10 cellular contexts compared by ENCODE assay signal in genomic region chr6:152271681-152272464, GRCh38.
DNase-seq lines count a peak whose midpoint lies in the region; TF ChIP-seq lines count a peak whose summit lies in the region.
"Had no signal": no experiment of that assay in that cellular context is flagged by ENCODE, and none has a peak within 500 bp of the region (broad histone marks: within the 10 kb centered on the region; RNA-seq: fewer than 3 reads in every experiment).

No MANE protein-coding gene starts in this region.

- POLR2A ChIA-PET in activated CD4-positive, alpha-beta T cell treated with anti-CD3 and anti-CD28 coated beads, Interleukin-2, amount 10 ng/mL, durations not matched to agents 7 days and 5 days (lab: Charles Lee) = interaction anchor here (0.6 kb wide), 1 partner anchor 26 kb away, joined by 4 read pairs; no protein-coding TSS in a partner anchor

- peaks cover 35% of the 10 kb centered on the region for H3K36me3 Mint-ChIP-seq in activated T-cell treated with anti-CD3 and anti-CD28 coated beads, Interleukin-2, amount 50 U/mL, for 24 hours (ENCODE audit: low read depth)
- H3K36me3 Mint-ChIP-seq in activated CD4-positive, alpha-beta T cell treated with anti-CD3 and anti-CD28 coated beads, Interleukin-2, amount 10 ng/mL, durations not matched to agents 7 days and 5 days (ENCODE audit: low read depth) = peaks cover 27% of the 10 kb centered on the region

- no peaks in the 10 kb centered on the region for H3K27me3 Mint-ChIP-seq in activated T-cell treated with anti-CD3 and anti-CD28 coated beads, Interleukin-2, amount 50 U/mL, for 24 hours
- H3K27me3 Mint-ChIP-seq in activated CD4-positive, alpha-beta T cell treated with anti-CD3 and anti-CD28 coated beads, Interleukin-2, amount 10 ng/mL, durations not matched to agents 7 days and 5 days = no peaks in the 10 kb centered on the region
- H3K27me3 Mint-ChIP-seq: naive B cell had no signal

- peaks cover 10% of the 10 kb centered on the region for H3K4me1 Mint-ChIP-seq in activated T-cell treated with anti-CD3 and anti-CD28 coated beads, Interleukin-2, amount 50 U/mL, for 24 hours (ENCODE audit: low read depth)
- peaks cover 14% of the 10 kb centered on the region for H3K4me1 Mint-ChIP-seq in activated CD4-positive, alpha-beta T cell treated with anti-CD3 and anti-CD28 coated beads, Interleukin-2, amount 10 ng/mL, durations not matched to agents 7 days and 5 days
- H3K4me1 Mint-ChIP-seq: naive B cell had no signal

- no peaks in the 10 kb centered on the region for H3K9me3 Mint-ChIP-seq in activated T-cell treated with anti-CD3 and anti-CD28 coated beads, Interleukin-2, amount 50 U/mL, for 24 hours
- no peaks in the 10 kb centered on the region for H3K9me3 Mint-ChIP-seq in activated CD4-positive, alpha-beta T cell treated with anti-CD3 and anti-CD28 coated beads, Interleukin-2, amount 10 ng/mL, durations not matched to agents 7 days and 5 days
- H3K9me3 Mint-ChIP-seq: naive B cell had no signal

- no peak for TF ChIP-seq CTCF in fibroblast of pulmonary artery (IDR thresholded peaks at IDR 0.05; ENCODE audit: low read length, missing control alignments)

- H3K4me1 ChIP-seq in Karpas-422 (ENCODE audit: low read length) = peaks cover 25% of the 10 kb centered on the region
- peaks cover 14% of the 10 kb centered on the region for H3K4me1 ChIP-seq in stomach smooth muscle (ENCODE audit: control insufficient read depth, insufficient read depth, low read length)

- H3K27ac Mint-ChIP-seq in activated T-cell treated with anti-CD3 and anti-CD28 coated beads, Interleukin-2, amount 50 U/mL, for 24 hours = peak overlapping the region; percentile 17
- H3K27ac Mint-ChIP-seq in activated CD4-positive, alpha-beta T cell treated with anti-CD3 and anti-CD28 coated beads, Interleukin-2, amount 10 ng/mL, durations not matched to agents 7 days and 5 days = no peak overlapping the region

- no peak overlapping the region for H3K9ac ChIP-seq in Karpas-422 (ENCODE audit: low read length)
- no peak overlapping the region for H3K9ac ChIP-seq in stomach smooth muscle (ENCODE audit: low read length in 2 of 2)

- H3K9me3 ChIP-seq in Karpas-422 (ENCODE audit: low read length) (no peaks in the 10 kb centered on the region), stomach smooth muscle (ENCODE audit: control insufficient read depth in 2 of 2, low read length in 2 of 2) (no peaks in the 10 kb centered on the region)

- H4K20me1 ChIP-seq in Karpas-422 (ENCODE audit: insufficient read depth, low read depth, low read length) = no peaks in the 10 kb centered on the region

- H3K4me3 ChIP-seq in Karpas-422 (ENCODE audit: low read length) (no peak overlapping the region), fibroblast of pulmonary artery (replicated peaks; ENCODE audit: low read depth, low read length) (no peak overlapping the region), stomach smooth muscle (ENCODE audit: low read length in 2 of 2) (peak overlapping the region in 1 of 2 donors; percentile 40)

- H3K4me2 ChIP-seq in Karpas-422 (ENCODE audit: low read depth, low read length, poor library complexity, severe bottlenecking) = no peak overlapping the region

- no peak for DNase-seq in activated T-cell treated with anti-CD3 and anti-CD28 coated beads, Interleukin-2, amount 50 U/mL, for 24 hours
- no peak for DNase-seq in activated T-cell treated with anti-CD3 and anti-CD28 coated beads, Interleukin-2, amount 50 U/mL, for 1 hour
- DNase-seq in Karpas-422 (no peak), fibroblast of pulmonary artery (ENCODE audit: low read depth) (peak; percentile 57), NCI-H2196 (lab: John Stamatoyannopoulos, UW; ENCODE audit: unreplicated experiment) (no peak), GM19240 (ENCODE audit: insufficient read length, low spot score) (no peak)
- no peak for DNase-seq in activated CD4-positive, alpha-beta T cell treated with anti-CD3 and anti-CD28 coated beads, Interleukin-2, amount 10 ng/mL, durations not matched to agents 7 days and 5 days
- DNase-seq: naive B cell had no signal

- H3K36me3 ChIP-seq in Karpas-422 (ENCODE audit: insufficient read depth, low read length) (peaks cover 44% of the 10 kb centered on the region), stomach smooth muscle (ENCODE audit: control insufficient read depth in 2 of 2, insufficient read depth in 2 of 2, low read length in 2 of 2) (peaks cover 18 to 28% of the 10 kb centered on the region in 2 donors)

- no peaks in the 10 kb centered on the region for H3K9me2 ChIP-seq in Karpas-422 (replicated peaks; ENCODE audit: insufficient read depth, low read length)

- CTCF ChIA-PET in activated CD4-positive, alpha-beta T cell treated with anti-CD3 and anti-CD28 coated beads, Interleukin-2, amount 10 ng/mL, durations not matched to agents 7 days and 5 days (lab: Charles Lee) = no interaction called here

- no peak overlapping the region for H3K4me3 Mint-ChIP-seq in activated T-cell treated with anti-CD3 and anti-CD28 coated beads, Interleukin-2, amount 50 U/mL, for 24 hours
- H3K4me3 Mint-ChIP-seq in activated CD4-positive, alpha-beta T cell treated with anti-CD3 and anti-CD28 coated beads, Interleukin-2, amount 10 ng/mL, durations not matched to agents 7 days and 5 days = no peak overlapping the region
- H3K4me3 Mint-ChIP-seq: naive B cell had no signal

- no peaks in the 10 kb centered on the region for H3K79me2 ChIP-seq in Karpas-422 (ENCODE audit: low read length)

- peak overlapping the region; percentile 57 for H3K27ac ChIP-seq in Karpas-422 (ENCODE audit: low read length)
- peak overlapping the region; percentile 26 for H3K27ac ChIP-seq in stomach smooth muscle (ENCODE audit: low read length)
- H3K27ac ChIP-seq: C4-2B had no signal

- H3K27me3 ChIP-seq in Karpas-422 (ENCODE audit: low read length) (no peaks in the 10 kb centered on the region), stomach smooth muscle (ENCODE audit: control insufficient read depth in 1 of 2, insufficient read depth in 2 of 2, low read length in 2 of 2) (no peaks in the 10 kb centered on the region)

- H2AFZ ChIP-seq in Karpas-422 (ENCODE audit: low read length) = no peak overlapping the region
